Comparison of ENCODE assay signal across 8 cellular contexts in genomic region chr11:10451399-10452116, GRCh38. TPM values are rescaled to one million over a fixed set of nuclear protein-coding genes. Genes with fewer than 3 reads are reported as not detected.
DNase-seq lines count a peak whose midpoint lies in the region; TF ChIP-seq lines count a peak whose summit lies in the region.

No MANE protein-coding gene starts in this region.

- 32 to 100% (median 55%) methylated on average over 1 to 5 of the region's 5 CpGs for WGBS in adrenal gland, 4 donors

- H3K36me3 ChIP-seq in adrenal gland (replicated peaks in 1 of 2): no peaks in the 10 kb centered on the region
- no peaks in the 10 kb centered on the region for H3K36me3 ChIP-seq in mucosa of rectum (ENCODE audit: control insufficient read depth in 2 of 2, insufficient read depth in 2 of 2, low read length in 2 of 2)

- no peaks in the 10 kb centered on the region for H3K9me3 ChIP-seq in adrenal gland (replicated peaks in 1 of 3)
- no peaks in the 10 kb centered on the region for H3K9me3 ChIP-seq in mucosa of rectum (ENCODE audit: control insufficient read depth in 2 of 2, low read length in 2 of 2)

- H3K4me1 ChIP-seq in adrenal gland (replicated peaks in 1 of 2) (peaks cover 16 to 37% of the 10 kb centered on the region in 2 donors), mucosa of rectum (ENCODE audit: control insufficient read depth in 2 of 2, insufficient read depth in 2 of 2, low read length in 2 of 2) (peaks cover 20 to 37% of the 10 kb centered on the region in 2 donors)

- no peak for TF ChIP-seq CTCF in adrenal gland (IDR thresholded peaks at IDR 0.05)

- DNase-seq in CD1c-positive myeloid dendritic cell (ENCODE audit: extremely low spot score) (peak; percentile 53), NCI-H1092 (lab: John Stamatoyannopoulos, UW) (peak; percentile 52), adrenal gland (peak in 5 of 7 donors; percentile 42 to 71 (median 55)), NK-92 (lab: John Stamatoyannopoulos, UW; ENCODE audit: unreplicated experiment) (no peak), GOT3 (lab: John Stamatoyannopoulos, UW) (no peak)
- no peak for DNase-seq in activated effector memory CD4-positive, alpha-beta T cell treated with anti-CD3 and anti-CD28 coated beads, Interleukin-2, amount 50 U/mL, for 16 hours
- DNase-seq in effector CD4-positive, alpha-beta T cell: no peak

- H3K9ac ChIP-seq in mucosa of rectum (ENCODE audit: low read depth in 1 of 2, low read length in 2 of 2): peak overlapping the region; percentile 76 to 87

- TF ChIP-seq POLR2A in adrenal gland (IDR thresholded peaks at IDR 0.05): no peak

- H3K27ac ChIP-seq in adrenal gland: peak overlapping the region; percentile 50 to 93 (median 92)
- peak overlapping the region; percentile 74 to 83 for H3K27ac ChIP-seq in mucosa of rectum (ENCODE audit: low read depth in 2 of 2, low read length in 2 of 2)

- H3K27me3 ChIP-seq in adrenal gland: no peaks in the 10 kb centered on the region
- peaks cover 0 to 3% of the 10 kb centered on the region in 2 donors for H3K27me3 ChIP-seq in mucosa of rectum (ENCODE audit: control insufficient read depth in 2 of 2, insufficient read depth in 2 of 2, low read length in 2 of 2)

- intact Hi-C loops in adrenal gland (cut with DNase I): no loop called here

- H3K4me3 ChIP-seq in adrenal gland (peak overlapping the region in 2 of 4 donors; percentile 52 to 72), mucosa of rectum (ENCODE audit: low read length in 2 of 2) (peak overlapping the region; percentile 70 to 72)

RNA-seq across cellular contexts. Expression of gene AMPD3, which starts 3.5 kb away (rescaled TPM):
- total RNA-seq in adrenal gland: 10 to 100 TPM; 16.9 to 64.1 (median 45.7) TPM
- 10 to 100 TPM; 16.5 to 26.0 (median 18.7) TPM for polyA plus RNA-seq in adrenal gland

Comparison
In these comparisons a context has a peak if more than half of its experiments do, and no peak if none do; other contexts are left out.
1. DNase-seq: peak in CD1c-positive myeloid dendritic cell (single experiment), NCI-H1092 (single experiment) and adrenal gland (5 of 7); none in activated effector memory CD4-positive, alpha-beta T cell treated with anti-CD3 and anti-CD28 coated beads, Interleukin-2, amount 50 U/mL, for 16 hours (single experiment), effector CD4-positive, alpha-beta T cell (single experiment), NK-92 (single experiment) and GOT3 (single experiment).